8 cellular contexts compared by ENCODE assay signal in the genomic region with DNA sequence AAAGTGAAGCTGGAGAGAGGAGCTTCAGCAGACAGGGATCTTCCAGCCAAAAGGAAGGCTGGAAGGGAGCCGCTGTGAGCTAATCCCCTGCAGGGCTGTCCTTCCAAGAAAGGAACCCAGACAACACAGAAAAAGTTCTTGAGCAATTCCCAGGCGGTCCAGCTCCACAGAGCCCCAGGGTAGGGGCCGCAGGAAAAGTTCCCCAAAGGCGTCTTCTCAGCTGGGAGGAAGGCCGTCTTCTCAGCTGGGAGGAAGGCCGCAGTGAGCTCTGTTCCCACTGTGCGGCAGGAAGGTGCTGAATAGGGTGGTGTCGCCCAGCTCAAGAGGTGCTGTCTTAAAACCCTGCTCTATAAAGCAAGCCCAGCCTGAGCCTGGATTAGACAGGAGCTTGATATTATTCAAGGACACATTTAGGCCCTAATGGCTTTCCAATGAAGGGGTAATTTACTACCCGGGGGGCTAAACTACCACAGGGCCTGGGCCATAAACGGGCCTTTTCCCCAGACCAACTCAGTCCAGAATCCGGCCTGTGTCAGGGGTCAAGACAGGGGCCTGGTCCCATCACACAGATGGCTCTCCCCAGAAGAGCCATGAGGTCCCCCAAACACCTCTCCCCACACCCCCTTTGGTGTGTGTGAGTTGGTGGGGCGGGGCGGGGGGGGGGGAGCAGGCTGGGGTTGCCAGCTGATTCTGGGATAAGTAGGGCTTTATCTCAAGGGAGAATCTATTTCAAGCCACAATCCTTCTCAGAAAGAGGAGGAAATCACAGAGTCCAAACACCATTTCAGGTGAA.
DNase-seq lines count a peak whose midpoint lies in the region; ATAC-seq, FAIRE-seq and TF ChIP-seq lines count a peak whose summit lies in the region.

No MANE protein-coding gene starts in this region.

- DNase-seq in AG04449 (ENCODE audit: low read depth, low spot score) (no peak), NB4 (ENCODE audit: low read depth) (no peak), endothelial cell of umbilical vein (ENCODE audit: low read depth, low spot score) (peak; percentile 32), SJCRH30 (no peak), SW 1271 (lab: John Stamatoyannopoulos, UW) (no peak), COR-L47 (lab: John Stamatoyannopoulos, UW) (no peak)
- DNase-seq in natural killer cell treated with Interleukin-12 subunit alpha and Interleukin-12 subunit beta and Interleukin-15 and Interleukin-18, amount 100 ng/mL, for 72 hours (ENCODE audit: low spot score), result no peak

- POLR2A ChIA-PET in AG04449 (lab: Yijun Ruan, JAX), result no interaction called here
- POLR2A ChIA-PET in endothelial cell of umbilical vein (lab: Charles Lee), result interaction anchor here (1.2 kb wide), 1 partner anchor 14 kb away, joined by 4 read pairs; no protein-coding TSS in a partner anchor

- H3K4me1 Mint-ChIP-seq in natural killer cell treated with Interleukin-12 subunit alpha and Interleukin-12 subunit beta and Interleukin-15 and Interleukin-18, amount 100 ng/mL, for 72 hours (ENCODE audit: low read depth in 2 of 2), result peaks cover 39 to 42% of the 10 kb centered on the region in 2 donors

- no peak for FAIRE-seq in endothelial cell of umbilical vein (lab: Jason Lieb, UNC)

- H3K9me1 ChIP-seq in endothelial cell of umbilical vein (replicated peaks; ENCODE audit: control insufficient read depth, extremely low read depth, insufficient read depth, low read length), result no peaks in the 10 kb centered on the region

- no TSS peak for BruUV-seq in endothelial cell of umbilical vein (replicated peaks; lab: Mats Ljungman, UMichigan)

- dilution Hi-C loops in endothelial cell of umbilical vein (cut with MboI; ENCODE audit: extremely low pct_ligation_motif_present, low sequenced_read_pairs), result no loop called here

- peaks cover 67% of the 10 kb centered on the region for H3K79me2 ChIP-seq in endothelial cell of umbilical vein (ENCODE audit: control insufficient read depth, insufficient read depth, low read length)

- intact Hi-C loops in endothelial cell of umbilical vein (cut with micrococcal nuclease), result no loop called here

- H3K27me3 ChIP-seq in endothelial cell of umbilical vein (ENCODE audit: control insufficient read depth in 2 of 2, insufficient read depth in 2 of 2, low read length in 2 of 2), result no peaks in the 10 kb centered on the region
- H3K27me3 ChIP-seq in SJCRH30, result peaks cover 33% of the 10 kb centered on the region

- H3K27me3 Mint-ChIP-seq in natural killer cell treated with Interleukin-12 subunit alpha and Interleukin-12 subunit beta and Interleukin-15 and Interleukin-18, amount 100 ng/mL, for 72 hours, result no peaks in the 10 kb centered on the region

- no peaks in the 10 kb centered on the region for H3K9me3 Mint-ChIP-seq in natural killer cell treated with Interleukin-12 subunit alpha and Interleukin-12 subunit beta and Interleukin-15 and Interleukin-18, amount 100 ng/mL, for 72 hours

- H3K27ac ChIP-seq in endothelial cell of umbilical vein (ENCODE audit: insufficient read depth, low read depth, low read length) (peak overlapping the region; percentile 67), SJCRH30 (no peak overlapping the region)

- peak overlapping the region; percentile 62 for H3K4me3 Mint-ChIP-seq in natural killer cell treated with Interleukin-12 subunit alpha and Interleukin-12 subunit beta and Interleukin-15 and Interleukin-18, amount 100 ng/mL, for 72 hours

- H3K4me3 ChIP-seq in AG04449 (ENCODE audit: low read depth, low read length) (peak overlapping the region; percentile 70), NB4 (ENCODE audit: low read depth, low read length) (peak overlapping the region; percentile 60), endothelial cell of umbilical vein (replicated peaks in 1 of 3; ENCODE audit: insufficient read depth in 1 of 3, low read depth in 1 of 3, low read length in 3 of 3) (peak overlapping the region; percentile 85 to 96 (median 89)), SJCRH30 (no peak overlapping the region)

- ATAC-seq in natural killer cell treated with Interleukin-12 subunit alpha and Interleukin-12 subunit beta and Interleukin-15 and Interleukin-18, amount 100 ng/mL, for 72 hours, result no peak
- no peak for ATAC-seq in HG03571 (IDR thresholded peaks at IDR 0.05; ENCODE audit: unreplicated experiment)

- peak overlapping the region; percentile 84 for H3K9ac ChIP-seq in endothelial cell of umbilical vein (replicated peaks; ENCODE audit: extremely low read depth, insufficient read depth, low read length)

- H2AFZ ChIP-seq in endothelial cell of umbilical vein (ENCODE audit: low read depth, low read length), result no peak overlapping the region

- H3K36me3 ChIP-seq in endothelial cell of umbilical vein (ENCODE audit: control insufficient read depth in 2 of 2, extremely low read depth in 1 of 2, insufficient read depth in 2 of 2, low read length in 2 of 2) (no peaks in the 10 kb centered on the region), SJCRH30 (no peaks in the 10 kb centered on the region)

- H3K27ac Mint-ChIP-seq in natural killer cell treated with Interleukin-12 subunit alpha and Interleukin-12 subunit beta and Interleukin-15 and Interleukin-18, amount 100 ng/mL, for 72 hours, result peak overlapping the region in 1 of 2 donors; percentile 37

- TF ChIP-seq POLR2A in NB4 (IDR thresholded peaks at IDR 0.05; ENCODE audit: extremely low read depth, insufficient read length) (no peak), endothelial cell of umbilical vein (IDR thresholded peaks at IDR 0.05; ENCODE audit: low read depth, low read length) (no peak)

- TF ChIP-seq CTCF in AG04449 (IDR thresholded peaks at IDR 0.05; ENCODE audit: insufficient read depth, low read length, missing control alignments) (no peak), NB4 (IDR thresholded peaks at IDR 0.05; ENCODE audit: low read depth, low read length) (no peak), endothelial cell of umbilical vein (IDR thresholded peaks at IDR 0.05; ENCODE audit: extremely low read depth in 1 of 2, insufficient read depth in 1 of 2, low read depth in 1 of 2, low read length in 2 of 2) (no peak)

- H3K36me3 Mint-ChIP-seq in natural killer cell treated with Interleukin-12 subunit alpha and Interleukin-12 subunit beta and Interleukin-15 and Interleukin-18, amount 100 ng/mL, for 72 hours, result no peaks in the 10 kb centered on the region

- H3K4me1 ChIP-seq in endothelial cell of umbilical vein (ENCODE audit: control insufficient read depth, extremely low read depth, insufficient read depth, low read length), result peaks cover 69% of the 10 kb centered on the region
- H3K4me1 ChIP-seq in SJCRH30, result peaks cover 10% of the 10 kb centered on the region

- H3K9me3 ChIP-seq in endothelial cell of umbilical vein (replicated peaks; ENCODE audit: control insufficient read depth, insufficient read depth, low read length) (no peaks in the 10 kb centered on the region), SJCRH30 (replicated peaks) (no peaks in the 10 kb centered on the region)

- H3K4me2 ChIP-seq in endothelial cell of umbilical vein (ENCODE audit: insufficient read depth, low read length), result peak overlapping the region; percentile 93

- CTCF ChIA-PET in AG04449 (lab: Yijun Ruan, JAX), result interaction anchor here (2.0 kb wide), 1 partner anchor 25 kb away, joined by 6 read pairs; no protein-coding TSS in a partner anchor
- CTCF ChIA-PET in endothelial cell of umbilical vein (lab: Charles Lee), result interaction anchor here (0.8 to 1.7 kb wide), 12 partner anchors 10 to 123 kb away, joined by 3 to 8 read pairs (median 4); partner anchors contain the start of gene ASXL1

- H4K20me1 ChIP-seq in endothelial cell of umbilical vein (replicated peaks; ENCODE audit: control insufficient read depth, extremely low read depth, insufficient read depth, low read length), result peaks cover 2% of the 10 kb centered on the region

TF ChIP-seq in endothelial cell of umbilical vein, 7 proteins besides CTCF, POLR2A, EP300 and RAD21:
- TF ChIP-seq GATA2 (IDR thresholded peaks at IDR 0.05; ENCODE audit: insufficient read depth, insufficient read length, low read depth, low read length), result peak; percentile 50
- TF ChIP-seq MYC (IDR thresholded peaks at IDR 0.05; ENCODE audit: low read depth, low read length), result no peak
- TF ChIP-seq EZH2 (IDR thresholded peaks at IDR 0.05; ENCODE audit: borderline replicate concordance, low read depth, low read length, severe bottlenecking), result no peak
- TF ChIP-seq FOS (IDR thresholded peaks at IDR 0.05; ENCODE audit: borderline replicate concordance, insufficient read depth, low read length), result no peak
